ENCODE assay signal across 1 cellular context in the genomic region with DNA sequence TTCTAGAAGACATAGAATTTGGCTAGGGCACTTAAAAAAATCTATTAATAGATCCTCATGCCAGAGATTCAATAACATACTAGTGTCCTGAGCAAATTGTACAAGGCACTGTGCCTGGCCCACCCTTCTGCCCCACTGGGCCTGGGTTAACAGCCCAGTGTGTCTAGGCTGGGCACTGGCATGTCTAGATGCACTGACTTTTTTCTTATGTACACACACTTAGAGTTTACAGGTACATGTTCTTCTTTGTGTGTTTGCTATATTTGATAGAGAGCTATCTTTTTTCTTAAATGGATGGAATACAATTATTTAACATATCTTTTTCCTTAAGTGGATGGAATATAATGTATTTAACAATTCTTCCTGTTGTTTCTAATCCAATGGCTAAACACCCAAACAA.
TF ChIP-seq lines count a peak whose summit lies in the region.

No MANE protein-coding gene starts in this region.

TF ChIP-seq in SK-N-SH, 30 proteins besides CTCF, POLR2A, EP300 and RAD21 (continued from another document):
- TF ChIP-seq, protein P1, sequence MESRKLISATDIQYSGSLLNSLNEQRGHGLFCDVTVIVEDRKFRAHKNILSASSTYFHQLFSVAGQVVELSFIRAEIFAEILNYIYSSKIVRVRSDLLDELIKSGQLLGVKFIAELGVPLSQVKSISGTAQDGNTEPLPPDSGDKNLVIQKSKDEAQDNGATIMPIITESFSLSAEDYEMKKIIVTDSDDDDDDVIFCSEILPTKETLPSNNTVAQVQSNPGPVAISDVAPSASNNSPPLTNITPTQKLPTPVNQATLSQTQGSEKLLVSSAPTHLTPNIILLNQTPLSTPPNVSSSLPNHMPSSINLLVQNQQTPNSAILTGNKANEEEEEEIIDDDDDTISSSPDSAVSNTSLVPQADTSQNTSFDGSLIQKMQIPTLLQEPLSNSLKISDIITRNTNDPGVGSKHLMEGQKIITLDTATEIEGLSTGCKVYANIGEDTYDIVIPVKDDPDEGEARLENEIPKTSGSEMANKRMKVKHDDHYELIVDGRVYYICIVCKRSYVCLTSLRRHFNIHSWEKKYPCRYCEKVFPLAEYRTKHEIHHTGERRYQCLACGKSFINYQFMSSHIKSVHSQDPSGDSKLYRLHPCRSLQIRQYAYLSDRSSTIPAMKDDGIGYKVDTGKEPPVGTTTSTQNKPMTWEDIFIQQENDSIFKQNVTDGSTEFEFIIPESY (IDR thresholded peaks at IDR 0.05; ENCODE audit: borderline replicate concordance, low read depth) = no peak
- TF ChIP-seq NRF1 (IDR thresholded peaks at IDR 0.05; ENCODE audit: low read depth, low read length) = no peak
